1 cellular context compared by ENCODE assay signal in the genomic region with DNA sequence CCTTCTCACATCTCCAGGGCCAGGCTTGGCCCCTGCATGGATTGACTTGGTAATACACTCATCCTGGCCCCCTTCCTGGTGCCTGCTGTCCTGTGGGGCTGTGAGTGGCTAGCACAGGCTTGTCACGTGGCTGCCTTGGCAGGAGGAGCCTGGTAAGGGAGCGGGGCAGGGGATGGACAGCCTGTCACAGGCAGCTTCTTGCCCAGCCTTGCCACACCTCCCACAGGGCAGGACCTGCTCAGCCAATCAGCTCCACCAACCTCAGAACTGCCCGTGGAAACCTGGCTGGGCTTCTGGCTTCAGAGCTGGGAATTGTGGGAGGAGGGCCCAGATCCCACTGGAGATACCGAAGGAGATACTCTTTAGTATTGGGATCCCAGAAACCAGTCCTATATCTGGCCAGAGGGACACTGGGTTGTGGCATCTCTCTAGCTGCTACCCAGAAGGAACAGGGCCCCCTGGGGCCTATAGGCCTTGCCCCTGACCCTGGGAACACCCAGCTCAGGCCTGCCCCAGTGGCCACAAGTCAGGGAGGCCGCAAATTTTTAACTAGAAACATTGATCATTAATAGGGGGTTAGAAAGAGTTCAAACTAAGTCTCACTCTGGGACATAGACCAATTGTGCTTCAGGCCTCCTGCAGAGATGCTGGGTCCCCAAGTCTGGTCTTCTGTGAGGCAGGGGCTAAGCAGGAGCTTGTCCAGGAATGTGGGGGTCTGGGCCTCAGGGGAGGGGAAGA.
TF ChIP-seq lines count a peak whose summit lies in the region.

Gene HOGA1 (plus strand): TSS at position 330 of the 738 bp plus-strand sequence. CDS start 315 bp downstream, at position 645.

TF ChIP-seq in SK-N-SH, 30 proteins besides CTCF, POLR2A, EP300 and RAD21 (continued from another document):
- TF ChIP-seq ZBTB33 (IDR thresholded peaks at IDR 0.05; ENCODE audit: borderline replicate concordance, low read depth) (no peak), POLR2AphosphoS5 (IDR thresholded peaks at IDR 0.05; ENCODE audit: low read depth, low read length) (0 out of 2 replicates have a peak, but pooled peaks have one; percentile 30), FOSL2 (IDR thresholded peaks at IDR 0.05; ENCODE audit: borderline replicate concordance, low read depth) (no peak), TAF1 (IDR thresholded peaks at IDR 0.05; ENCODE audit: borderline replicate concordance, low read depth, low read length) (no peak), PBX3 (IDR thresholded peaks at IDR 0.05) (peak; percentile 40; the same call in 1 of the 2 replicates), GABPA (IDR thresholded peaks at IDR 0.05; ENCODE audit: low read depth) (no peak), MXI1 (IDR thresholded peaks at IDR 0.05; ENCODE audit: low read depth, low read length) (peak; percentile 84), FOXJ3 (CRISPR knock-in tag; IDR thresholded peaks at IDR 0.05) (no peak), RCOR1 (IDR thresholded peaks at IDR 0.05; ENCODE audit: low read length) (no peak), RXRA (IDR thresholded peaks at IDR 0.05; ENCODE audit: borderline replicate concordance, low read depth) (no peak), ELF1 (IDR thresholded peaks at IDR 0.05) (no peak), USF2 (IDR thresholded peaks at IDR 0.05; ENCODE audit: borderline replicate concordance, low read depth, low read length) (peak; percentile 49; the same call in 1 of the 2 replicates)
- TF ChIP-seq, protein P1, sequence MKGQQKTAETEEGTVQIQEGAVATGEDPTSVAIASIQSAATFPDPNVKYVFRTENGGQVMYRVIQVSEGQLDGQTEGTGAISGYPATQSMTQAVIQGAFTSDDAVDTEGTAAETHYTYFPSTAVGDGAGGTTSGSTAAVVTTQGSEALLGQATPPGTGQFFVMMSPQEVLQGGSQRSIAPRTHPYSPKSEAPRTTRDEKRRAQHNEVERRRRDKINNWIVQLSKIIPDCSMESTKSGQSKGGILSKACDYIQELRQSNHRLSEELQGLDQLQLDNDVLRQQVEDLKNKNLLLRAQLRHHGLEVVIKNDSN (IDR thresholded peaks at IDR 0.05; ENCODE audit: borderline replicate concordance, low read depth) = peak; percentile 89
- TF ChIP-seq, protein P2, sequence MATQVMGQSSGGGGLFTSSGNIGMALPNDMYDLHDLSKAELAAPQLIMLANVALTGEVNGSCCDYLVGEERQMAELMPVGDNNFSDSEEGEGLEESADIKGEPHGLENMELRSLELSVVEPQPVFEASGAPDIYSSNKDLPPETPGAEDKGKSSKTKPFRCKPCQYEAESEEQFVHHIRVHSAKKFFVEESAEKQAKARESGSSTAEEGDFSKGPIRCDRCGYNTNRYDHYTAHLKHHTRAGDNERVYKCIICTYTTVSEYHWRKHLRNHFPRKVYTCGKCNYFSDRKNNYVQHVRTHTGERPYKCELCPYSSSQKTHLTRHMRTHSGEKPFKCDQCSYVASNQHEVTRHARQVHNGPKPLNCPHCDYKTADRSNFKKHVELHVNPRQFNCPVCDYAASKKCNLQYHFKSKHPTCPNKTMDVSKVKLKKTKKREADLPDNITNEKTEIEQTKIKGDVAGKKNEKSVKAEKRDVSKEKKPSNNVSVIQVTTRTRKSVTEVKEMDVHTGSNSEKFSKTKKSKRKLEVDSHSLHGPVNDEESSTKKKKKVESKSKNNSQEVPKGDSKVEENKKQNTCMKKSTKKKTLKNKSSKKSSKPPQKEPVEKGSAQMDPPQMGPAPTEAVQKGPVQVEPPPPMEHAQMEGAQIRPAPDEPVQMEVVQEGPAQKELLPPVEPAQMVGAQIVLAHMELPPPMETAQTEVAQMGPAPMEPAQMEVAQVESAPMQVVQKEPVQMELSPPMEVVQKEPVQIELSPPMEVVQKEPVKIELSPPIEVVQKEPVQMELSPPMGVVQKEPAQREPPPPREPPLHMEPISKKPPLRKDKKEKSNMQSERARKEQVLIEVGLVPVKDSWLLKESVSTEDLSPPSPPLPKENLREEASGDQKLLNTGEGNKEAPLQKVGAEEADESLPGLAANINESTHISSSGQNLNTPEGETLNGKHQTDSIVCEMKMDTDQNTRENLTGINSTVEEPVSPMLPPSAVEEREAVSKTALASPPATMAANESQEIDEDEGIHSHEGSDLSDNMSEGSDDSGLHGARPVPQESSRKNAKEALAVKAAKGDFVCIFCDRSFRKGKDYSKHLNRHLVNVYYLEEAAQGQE (IDR thresholded peaks at IDR 0.05; ENCODE audit: low read depth, low read length) = no peak
